8 cellular contexts compared by ENCODE assay signal in genomic region chr12:42238240-42239140, GRCh38. TPM values are rescaled to one million over a fixed set of nuclear protein-coding genes. Genes with fewer than 3 reads are reported as not detected.
DNase-seq lines count a peak whose midpoint lies in the region; ATAC-seq and TF ChIP-seq lines count a peak whose summit lies in the region.

TSS of gene YAF2 (minus strand) at chr12:42238248. CDS start at chr12:42238180, 68 bp downstream.

- peak; percentile 18 to 45 for TF ChIP-seq POLR2A in uterus (IDR thresholded peaks at IDR 0.05)

- H3K4me1 ChIP-seq in right cardiac atrium (ENCODE audit: control insufficient read depth, insufficient read depth, low read length) = peaks cover 4% of the 10 kb centered on the region
- no peaks in the 10 kb centered on the region for H3K4me1 ChIP-seq in uterus

- H3K9me3 ChIP-seq in right cardiac atrium (ENCODE audit: control insufficient read depth, low read length) (no peaks in the 10 kb centered on the region), uterus (no peaks in the 10 kb centered on the region)

- in situ Hi-C loops in GM13976 (cut with MboI; ENCODE audit: low sequenced_read_pairs, unreplicated experiment) = no loop called here

- H3K4me3 ChIP-seq in right cardiac atrium (ENCODE audit: low read length) = peak within 1 kb of the TSS; percentile 97
- peak within 1 kb of the TSS; percentile 88 to 95 for H3K4me3 ChIP-seq in uterus

- H3K36me3 ChIP-seq in uterus = no peaks in the 10 kb centered on the region

- peak; percentile 81 for ATAC-seq in HG02678 (IDR thresholded peaks at IDR 0.05; ENCODE audit: unreplicated experiment)
- peak; percentile 94 to 95 for ATAC-seq in right cardiac atrium

- H3K27me3 ChIP-seq in right cardiac atrium (ENCODE audit: control insufficient read depth, insufficient read depth) = no peaks in the 10 kb centered on the region
- no peaks in the 10 kb centered on the region for H3K27me3 ChIP-seq in uterus

- peak within 1 kb of the TSS; percentile 97 for H3K27ac ChIP-seq in right cardiac atrium (ENCODE audit: low read length)
- H3K27ac ChIP-seq in uterus = peak within 1 kb of the TSS; percentile 96 to 97

- TF ChIP-seq CTCF in GM13976 (IDR thresholded peaks at IDR 0.05; ENCODE audit: borderline replicate concordance, control extremely low read depth, extremely low read depth, insufficient read depth, missing control alignments) = no peak
- TF ChIP-seq CTCF in uterus (IDR thresholded peaks at IDR 0.05) = peak in 1 of 4 experiments; percentile 7

- peak; percentile 93 for DNase-seq in GM13976 (ENCODE audit: low spot score)
- DNase-seq in NCI-H128 (lab: John Stamatoyannopoulos, UW; ENCODE audit: unreplicated experiment) = peak; percentile 79
- peak in 57 of 58 donors; percentile 36 to 94 (median 85) for DNase-seq in anterior cingulate cortex (lab: John Stamatoyannopoulos, UW)
- peak; percentile 92 to 96 (median 96) for DNase-seq in right cardiac atrium
- DNase-seq in putamen (ENCODE audit: low spot score) = peak; percentile 90
- peak; percentile 86 for DNase-seq in uterus

- intact Hi-C loops in T-helper 2 cell treated with Interferon-gamma antibody and Interleukin-4, amounts not matched to agents 100 ng/mL and 5 ng/mL, for 36 hours (cut with micrococcal nuclease) = loop anchor here (1.0 kb wide), 1 partner anchor 88 kb away; the partner anchor contains the start of genes PPHLN1 and ZCRB1
- intact Hi-C loops in right cardiac atrium (cut with DNase I) = loop anchor here in 2 of 4 donors (10.0 kb wide), 2 partner anchors 86 to 94 kb away; partner anchors contain the start of genes PPHLN1 (in 2 of the 2), ZCRB1 (in 2 of the 2) and GXYLT1 (in 1 of the 2)
- intact Hi-C loops in uterus (cut with DNase I; ENCODE audit: low total_unique reads) = no loop called here

- WGBS in right cardiac atrium = 2% methylated on average over 69 of the region's 69 CpGs

RNA-seq across cellular contexts. Expression of gene YAF2, which starts in this region (rescaled TPM):
- total RNA-seq in T-helper 2 cell treated with Interferon-gamma antibody and Interleukin-4, amounts not matched to agents 100 ng/mL and 5 ng/mL, for 36 hours = 37.0 and 38.4 TPM in 2 replicates
- total RNA-seq in right cardiac atrium = 10 to 100 TPM; 82.0 to 93.9 (median 87.2) TPM
- 42.6 TPM for polyA plus RNA-seq in right cardiac atrium
- 10 to 100 TPM; 10.8 to 69.7 (median 28.5) TPM for total RNA-seq in uterus

Comparison
In these comparisons a context has a peak if more than half of its experiments do, and no peak if none do; other contexts are left out.
1. Peak in every context shown above with its lines: DNase-seq, ATAC-seq, H3K4me3 ChIP-seq and H3K27ac ChIP-seq.